In genomic region chr17:43860927-43861622, GRCh38 we compare ENCODE assay signal across 1 cellular context.
TF ChIP-seq lines count a peak whose summit lies in the region.

No MANE protein-coding gene starts in this region.

TF ChIP-seq in HepG2, 621 proteins besides CTCF, POLR2A, EP300 and RAD21:
- TF ChIP-seq ATF3 (CRISPR knock-in tag; IDR thresholded peaks at IDR 0.05) (no peak), ZBTB26 (CRISPR knock-in tag; IDR thresholded peaks at IDR 0.05; ENCODE audit: borderline replicate concordance) (0 out of 2 replicates have a peak, but pooled peaks have one; percentile 19), TEAD3 (CRISPR knock-in tag; optimal IDR thresholded peaks at IDR 0.05; ENCODE audit: borderline replicate concordance) (no peak)
